Comparison of ENCODE assay signal across 10 cellular contexts in the genomic region with DNA sequence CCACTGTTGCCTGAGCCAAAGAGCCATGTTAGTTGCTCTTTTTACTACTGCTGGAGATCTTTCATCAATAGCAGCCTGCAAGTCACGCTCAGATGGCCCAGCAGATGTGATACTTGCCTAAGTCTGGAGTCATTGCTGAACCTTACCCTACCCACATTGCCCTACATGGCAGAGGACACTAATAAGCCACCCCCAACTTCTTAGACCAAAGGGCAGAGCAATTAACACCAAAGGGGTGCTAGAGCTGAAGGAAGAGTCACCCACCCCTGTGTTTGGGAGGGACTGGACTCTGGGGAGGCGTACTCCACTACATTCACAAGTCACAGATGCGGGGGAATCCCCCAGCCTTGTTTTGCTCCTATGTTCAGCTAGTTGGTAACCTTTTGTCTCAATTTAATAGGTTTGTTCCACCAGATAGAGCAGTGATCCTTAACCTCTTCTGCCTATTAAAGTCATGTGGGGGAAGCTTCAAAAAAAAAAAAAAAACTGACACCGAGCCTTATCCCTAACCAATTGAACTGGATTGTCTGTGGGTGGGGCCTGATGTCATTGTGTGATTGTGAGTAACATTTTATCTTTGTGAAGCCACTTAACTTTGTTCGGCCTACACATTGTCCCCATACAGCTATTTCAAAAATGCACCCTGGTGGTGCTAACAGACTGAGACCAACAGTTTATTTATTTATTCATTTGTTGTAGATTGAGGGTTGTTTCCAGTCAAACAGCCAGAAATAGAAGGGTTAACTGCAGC. TPM values are rescaled to one million over a fixed set of nuclear protein-coding genes. Genes with fewer than 3 reads are reported as not detected.
A peak's percentile ranks its signal among the peaks of the same experiment; 100 is the strongest.
DNase-seq lines count a peak whose midpoint lies in the region; ATAC-seq and TF ChIP-seq lines count a peak whose summit lies in the region.
"Had no signal": no experiment of that assay in that cellular context is flagged by ENCODE, and none has a peak within 500 bp of the region (broad histone marks: within the 10 kb centered on the region; RNA-seq: fewer than 3 reads in every experiment).

No MANE protein-coding gene starts in this region.

- H3K27me3 ChIP-seq in OCI-LY3 (ENCODE audit: low read depth, low read length) = no peaks in the 10 kb centered on the region
- no peaks in the 10 kb centered on the region for H3K27me3 ChIP-seq in psoas muscle (ENCODE audit: insufficient read depth in 3 of 3, low read length in 2 of 3)

- DNase-seq in psoas muscle (no peak), T-helper 1 cell (no peak), NCI-H1436 treated with DMSO at 0.1 percent for 48 hours (lab: John Stamatoyannopoulos, UW) (no peak), Right ventricle myocardium inferior (ENCODE audit: missing footprints) (no peak)
- DNase-seq: NCI-H524 treated with DMSO at 0.1 percent for 48 hours had no signal

- intact Hi-C loops in psoas muscle (cut with DNase I) = loop anchor here in 1 of 2 donors (10.0 kb wide), 1 partner anchor 47 kb away; no protein-coding TSS in a partner anchor
- intact Hi-C loops in Right ventricle myocardium inferior (cut with DNase I) = no loop called here

- no peaks in the 10 kb centered on the region for H4K20me1 ChIP-seq in OCI-LY3 (ENCODE audit: insufficient read depth, low read length)

- H3K9me3 ChIP-seq in OCI-LY3 (ENCODE audit: insufficient read depth, low read length) = no peaks in the 10 kb centered on the region; the same call in 1 of the 2 replicates
- H3K9me3 ChIP-seq in psoas muscle = no peaks in the 10 kb centered on the region

- 56 to 70% (median 56%) methylated on average over 5 of the region's 5 CpGs for WGBS in psoas muscle, 3 donors

- peak overlapping the region; percentile 63 for H3K4me2 ChIP-seq in OCI-LY3 (ENCODE audit: low read length)

- no peaks in the 10 kb centered on the region for H3K79me2 ChIP-seq in OCI-LY3 (ENCODE audit: low read length)

- H2AFZ ChIP-seq in OCI-LY3 (ENCODE audit: low read depth, low read length) = peak overlapping the region; percentile 37; the same call in 1 of the 2 replicates

- ATAC-seq in GM18868 (IDR thresholded peaks at IDR 0.05; ENCODE audit: unreplicated experiment) (peak; percentile 70), HG02642 (IDR thresholded peaks at IDR 0.05; ENCODE audit: poor library complexity, unreplicated experiment) (peak; percentile 60), psoas muscle (peak; percentile 5 to 17 (median 10)), HG03565 (IDR thresholded peaks at IDR 0.05; ENCODE audit: unreplicated experiment) (no peak), Right ventricle myocardium inferior (no peak)

- peak overlapping the region; percentile 29 for H3K9ac ChIP-seq in OCI-LY3 (ENCODE audit: low read length)

- H3K27ac ChIP-seq in OCI-LY3 (ENCODE audit: low read length) = peak overlapping the region; percentile 83
- peak overlapping the region; percentile 56 for H3K27ac ChIP-seq in psoas muscle

- no peaks in the 10 kb centered on the region for H3K36me3 ChIP-seq in OCI-LY3 (replicated peaks; ENCODE audit: low read depth, low read length)
- H3K36me3 ChIP-seq in psoas muscle (ENCODE audit: insufficient read depth in 1 of 2, low read depth in 1 of 2) = no peaks in the 10 kb centered on the region

- H3K4me1 ChIP-seq in OCI-LY3 (ENCODE audit: low read length) (peaks cover 59% of the 10 kb centered on the region), psoas muscle (peaks cover 27% of the 10 kb centered on the region)

- no peak for TF ChIP-seq CTCF in OCI-LY3 (IDR thresholded peaks at IDR 0.05; ENCODE audit: low read depth, low read length)
- no peak for TF ChIP-seq CTCF in psoas muscle (IDR thresholded peaks at IDR 0.05)

- H3K4me3 ChIP-seq in OCI-LY3 (ENCODE audit: low read length) (peak overlapping the region; percentile 44; the same call in 1 of the 2 replicates), psoas muscle (no peak overlapping the region)
- H3K4me3 ChIP-seq: lung had no signal

RNA-seq across cellular contexts. Expression of gene ADM, which starts 13.1 kb away (rescaled TPM):
- 10 to 100 TPM; 11.8 to 73.3 (median 27.8) TPM for total RNA-seq in psoas muscle
- polyA plus RNA-seq in psoas muscle = 10 to 100 TPM; 11.7 to 45.1 (median 23.1) TPM
- 14.1 TPM for total RNA-seq in Right ventricle myocardium inferior

RNA-seq across cellular contexts. Expression of gene SBF2, which starts 23.9 kb away (rescaled TPM):
- total RNA-seq in psoas muscle = 10 to 100 TPM; 10.6 to 12.6 (median 12.2) TPM
- polyA plus RNA-seq in psoas muscle = 1 to 10 TPM; 3.3 to 6.8 (median 5.5) TPM
- 16.7 TPM for total RNA-seq in Right ventricle myocardium inferior

Comparison
In these comparisons a context has a peak if more than half of its experiments do, and no peak if none do; other contexts are left out.
1. ATAC-seq: peak in GM18868 (single experiment), HG02642 (single experiment) and psoas muscle (4 of 4); none in HG03565 (single experiment) and Right ventricle myocardium inferior (single experiment).